9 cellular contexts compared by ENCODE assay signal in the genomic region with DNA sequence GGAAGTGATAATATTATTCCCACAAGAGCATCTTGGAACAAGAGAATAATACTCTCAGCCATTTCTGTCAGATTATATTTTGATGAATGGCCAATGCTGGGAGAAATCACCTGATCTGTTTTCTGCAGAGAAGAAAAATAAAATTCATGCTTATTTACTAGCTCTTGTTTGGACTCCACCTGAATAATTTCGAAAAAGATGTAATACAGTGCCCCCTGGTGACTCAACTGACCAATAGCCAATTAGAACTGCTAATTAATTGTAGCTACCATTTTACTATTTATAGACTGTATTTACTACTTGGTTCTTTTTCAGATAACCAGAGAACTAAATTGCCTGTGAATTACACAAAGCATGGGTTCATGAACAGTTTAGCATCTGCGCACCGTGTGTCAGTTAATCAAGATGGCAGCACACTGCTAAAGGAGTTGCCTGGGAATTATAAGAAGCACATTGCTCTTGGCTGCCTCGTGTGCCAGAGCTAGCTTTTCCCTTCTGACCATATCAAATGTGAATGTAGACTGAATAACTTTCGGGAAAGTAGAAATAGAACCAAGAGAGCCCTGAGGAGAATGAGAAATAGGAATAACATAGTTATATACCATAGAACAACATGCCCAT.
DNase-seq lines count a peak whose midpoint lies in the region; ATAC-seq and TF ChIP-seq lines count a peak whose summit lies in the region.
"Had no signal": no experiment of that assay in that cellular context is flagged by ENCODE, and none has a peak within 500 bp of the region (broad histone marks: within the 10 kb centered on the region; RNA-seq: fewer than 3 reads in every experiment).

No MANE protein-coding gene starts in this region.

- H3K4ac ChIP-seq in mesendoderm (ENCODE audit: low read depth, low read length): no peak overlapping the region

- H3K79me2 ChIP-seq in mesendoderm (ENCODE audit: control insufficient read depth, insufficient read depth, low read length): no peaks in the 10 kb centered on the region

- no peaks in the 10 kb centered on the region for H3K27me3 Mint-ChIP-seq in CD8-positive, alpha-beta T cell (ENCODE audit: low read depth)

- H3K56ac ChIP-seq in mesendoderm (ENCODE audit: low read length): no peak overlapping the region

- in situ Hi-C loops in GM13976 (cut with MboI; ENCODE audit: low sequenced_read_pairs, unreplicated experiment): no loop called here

- no peaks in the 10 kb centered on the region for H3K36me3 ChIP-seq in mesendoderm (ENCODE audit: control insufficient read depth, insufficient read depth, low read length)
- H3K36me3 ChIP-seq in CD8-positive, alpha-beta T cell (ENCODE audit: insufficient read depth, low read length): no peaks in the 10 kb centered on the region

- H3K4me3 Mint-ChIP-seq in CD8-positive, alpha-beta T cell: no peak overlapping the region

- no peaks in the 10 kb centered on the region for H3K27me3 ChIP-seq in mesendoderm (ENCODE audit: insufficient read depth, low read length, poor library complexity)
- H3K27me3 ChIP-seq in CD8-positive, alpha-beta T cell (ENCODE audit: insufficient read depth, low read length): no peaks in the 10 kb centered on the region

- H3K27ac Mint-ChIP-seq in CD8-positive, alpha-beta T cell: no peak overlapping the region

- H2BK15ac ChIP-seq in mesendoderm (replicated peaks; ENCODE audit: low read depth): no peak overlapping the region

- H3K23ac ChIP-seq in mesendoderm (ENCODE audit: low read length): no peak overlapping the region

- H3K18ac ChIP-seq in mesendoderm (ENCODE audit: low read length): peak overlapping the region; percentile 4

- no peak overlapping the region for H4K8ac ChIP-seq in mesendoderm (ENCODE audit: low read depth, low read length)

- peak; percentile 59 for TF ChIP-seq CTCF in GM13976 (IDR thresholded peaks at IDR 0.05; ENCODE audit: borderline replicate concordance, control extremely low read depth, extremely low read depth, insufficient read depth, missing control alignments)
- peak; percentile 26 for TF ChIP-seq CTCF in cardiac fibroblast (IDR thresholded peaks at IDR 0.05; ENCODE audit: low read depth, low read length)
- TF ChIP-seq CTCF in CD8-positive, alpha-beta T cell (IDR thresholded peaks at IDR 0.05): no peak

- no peaks in the 10 kb centered on the region for H3K4me1 Mint-ChIP-seq in CD8-positive, alpha-beta T cell (ENCODE audit: low read depth)

- POLR2A ChIA-PET in CD8-positive, alpha-beta T cell (lab: Charles Lee): no interaction called here

- H3K36me3 Mint-ChIP-seq in CD8-positive, alpha-beta T cell: no peaks in the 10 kb centered on the region

- no peak overlapping the region for H2AK5ac ChIP-seq in mesendoderm (ENCODE audit: low read length)

- no peaks in the 10 kb centered on the region for H3K9me3 ChIP-seq in CD8-positive, alpha-beta T cell (ENCODE audit: low read length)

- peaks cover 2% of the 10 kb centered on the region for H3K9me3 Mint-ChIP-seq in CD8-positive, alpha-beta T cell

- peak; percentile 9 for DNase-seq in GM13976 (ENCODE audit: low spot score)
- DNase-seq in NCI-H345 treated with DMSO at 0.1 percent for 48 hours (lab: John Stamatoyannopoulos, UW; ENCODE audit: unreplicated experiment): peak; percentile 33
- peak; percentile 30 to 50 for DNase-seq in cardiac fibroblast (ENCODE audit: low read depth in 2 of 2)
- peak; percentile 59 for DNase-seq in mesendoderm
- no peak for DNase-seq in activated T-cell treated with anti-CD3 and anti-CD28 coated beads, Interleukin-2, amount 50 U/mL, for 48 hours
- DNase-seq in stimulated activated CD4-positive, alpha-beta T cell treated with anti-CD3 and anti-CD28 coated beads, Interleukin-12 subunit alpha, Interleukin-12 subunit beta, amount 100 ng/mL, for 4 hours: no peak
- DNase-seq in CD8-positive, alpha-beta T cell: no peak

- H2BK120ac ChIP-seq in mesendoderm (ENCODE audit: low read depth, low read length): no peak overlapping the region

- H3K4me1 ChIP-seq in mesendoderm (ENCODE audit: control insufficient read depth, low read depth, low read length): no peaks in the 10 kb centered on the region
- no peaks in the 10 kb centered on the region for H3K4me1 ChIP-seq in CD8-positive, alpha-beta T cell (ENCODE audit: insufficient read depth, low read length)

- H3K4me3 ChIP-seq in cardiac fibroblast (replicated peaks in 1 of 2; ENCODE audit: low read depth in 2 of 2, low read length in 2 of 2) (no peak overlapping the region), mesendoderm (ENCODE audit: low read length) (no peak overlapping the region)
- H3K4me3 ChIP-seq in CD8-positive, alpha-beta T cell (ENCODE audit: low read depth, low read length): no peak overlapping the region
- H3K4me3 ChIP-seq: skin epidermis had no signal

- H3K79me1 ChIP-seq in mesendoderm (ENCODE audit: low read length): no peaks in the 10 kb centered on the region

- H4K5ac ChIP-seq in mesendoderm (ENCODE audit: low read length): no peak overlapping the region

- H3K9ac ChIP-seq in mesendoderm (ENCODE audit: low read length): no peak overlapping the region

- peak; percentile 64 for ATAC-seq in HG02870 (IDR thresholded peaks at IDR 0.05; ENCODE audit: unreplicated experiment)
- ATAC-seq in CD8-positive, alpha-beta T cell: no peak

- CTCF ChIA-PET in CD8-positive, alpha-beta T cell (lab: Charles Lee): no interaction called here

- no CpG with 5 or more reads among the region's 5 CpGs for WGBS in mesendoderm (ENCODE audit: extremely low coverage, insufficient coverage, low lambda C conversion rate)

- no peak overlapping the region for H3K4me2 ChIP-seq in mesendoderm (ENCODE audit: low read length)

- no peak overlapping the region for H3K27ac ChIP-seq in mesendoderm (ENCODE audit: low read depth, low read length)
- H3K27ac ChIP-seq in CD8-positive, alpha-beta T cell (ENCODE audit: low read depth, low read length): no peak overlapping the region
- H3K27ac ChIP-seq: skin epidermis had no signal

- H2BK5ac ChIP-seq in mesendoderm (ENCODE audit: low read length): no peak overlapping the region

- intact Hi-C loops in CD8-positive, alpha-beta T cell (cut with DNase I, micrococcal nuclease): no loop called here

Comparison
In these comparisons a context has a peak if more than half of its experiments do, and no peak if none do; other contexts are left out.
1. DNase-seq: peak in GM13976 (single experiment), NCI-H345 treated with DMSO at 0.1 percent for 48 hours (single experiment), cardiac fibroblast (2 of 2) and mesendoderm (single experiment); none in activated T-cell treated with anti-CD3 and anti-CD28 coated beads, Interleukin-2, amount 50 U/mL, for 48 hours (0 of 2), stimulated activated CD4-positive, alpha-beta T cell treated with anti-CD3 and anti-CD28 coated beads, Interleukin-12 subunit alpha, Interleukin-12 subunit beta, amount 100 ng/mL, for 4 hours (single experiment) and CD8-positive, alpha-beta T cell (0 of 7).